In the genomic region with DNA sequence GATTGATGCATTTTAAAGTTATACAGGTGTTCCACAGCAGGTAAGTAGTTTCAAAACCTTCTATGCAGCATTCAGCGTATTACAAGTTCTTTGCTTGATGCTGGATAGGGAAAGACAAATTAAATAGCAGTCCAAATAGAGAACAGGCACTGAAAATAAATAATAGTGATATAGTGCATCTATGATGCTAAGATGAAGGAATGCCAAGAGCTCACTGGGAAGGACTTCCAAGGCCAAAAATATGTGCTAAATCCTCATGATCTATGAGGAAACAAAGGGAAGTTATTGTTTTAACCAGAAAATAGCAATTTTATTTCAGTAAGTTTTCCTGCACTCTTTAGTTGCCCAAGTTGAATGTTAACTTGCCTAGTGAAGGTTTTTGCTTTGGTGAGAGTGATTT, we compare ENCODE assay signal across 23 cellular contexts.
"Had no signal": no experiment of that assay in that cellular context is flagged by ENCODE, and none has a peak within 500 bp of the region (broad histone marks: within the 10 kb centered on the region; RNA-seq: fewer than 3 reads in every experiment).

No MANE protein-coding gene starts in this region.

- H3K36me3 ChIP-seq: breast epithelium, suprapubic skin, transverse colon, vagina had no signal

- H3K4me3 ChIP-seq: breast epithelium, suprapubic skin, transverse colon, vagina had no signal

- H3K27me3 ChIP-seq: breast epithelium, suprapubic skin, transverse colon, vagina had no signal

- H3K27ac ChIP-seq: breast epithelium, suprapubic skin, transverse colon, vagina had no signal

- H3K9me3 ChIP-seq: breast epithelium, suprapubic skin, transverse colon, vagina had no signal

- H3K4me1 ChIP-seq: breast epithelium, suprapubic skin, transverse colon, vagina had no signal

- DNase-seq: activated CD4-positive, alpha-beta T cell treated with anti-CD3 and anti-CD28 coated beads, Interleukin-2, amount 10 ng/mL, durations not matched to agents 24 days and 14 days; activated CD4-positive, CD25-positive, alpha-beta regulatory T cell; activated CD8-positive, alpha-beta T cell treated with anti-CD3 and anti-CD28 coated beads for 36 hours; activated naive CD4-positive, alpha-beta T cell treated with Interleukin-2 at 50 U/mL for 16 hours; activated naive CD8-positive, alpha-beta T cell treated with anti-CD3 and anti-CD28 coated beads, Interleukin-2, amount 10 ng/mL, durations not matched to agents 7 days and 5 days; activated T-cell treated with anti-CD3 and anti-CD28 coated beads, Interleukin-2, amount 50 U/mL, for 1 hour; anterior cingulate cortex; cerebellar nuclear complex; cortex of kidney; hypothalamus; kidney; midbrain; occipital lobe; stimulated activated CD4-positive, alpha-beta T cell treated with anti-CD3 and anti-CD28 coated beads, Interleukin-2, amount 100 ng/mL, for 24 hours; stimulated activated naive CD8-positive, alpha-beta T cell treated with anti-CD3 and anti-CD28 coated beads, Interleukin-15, Interleukin-2, amounts not matched to agents 100 U/mL and 50 U/mL, for 24 hours; T1000; transverse colon had no signal

- ATAC-seq: activated CD8-positive, alpha-beta T cell treated with anti-CD3 and anti-CD28 coated beads for 36 hours; activated T-helper 17 cell treated with anti-CD3 and anti-CD28 coated beads, Interleukin-2, amount 50 U/mL, for 72 hours; esophagus mucosa; left lobe of liver; stimulated activated naive CD8-positive, alpha-beta T cell treated with anti-CD3 and anti-CD28 coated beads, Interleukin-15, Interleukin-2, amounts not matched to agents 100 U/mL and 50 U/mL, for 24 hours had no signal
